ENCODE assay signal across 12 cellular contexts in genomic region chr7:94649313-94649924, GRCh38. TPM values are rescaled to one million over a fixed set of nuclear protein-coding genes. Genes with fewer than 3 reads are reported as not detected.
DNase-seq lines count a peak whose midpoint lies in the region; ATAC-seq, FAIRE-seq and TF ChIP-seq lines count a peak whose summit lies in the region.
"Had no signal": no experiment of that assay in that cellular context is flagged by ENCODE, and none has a peak within 500 bp of the region (broad histone marks: within the 10 kb centered on the region; RNA-seq: fewer than 3 reads in every experiment).

No MANE protein-coding gene starts in this region.

- 44% methylated on average over 4 of the region's 4 CpGs for WGBS in right cardiac atrium
- WGBS in GM12878 (ENCODE audit: insufficient coverage, insufficient replicate concordance, low lambda C conversion rate, missing lambda C conversion rate), result 42% methylated on average over 4 of the region's 4 CpGs

- H3K4me1 ChIP-seq in right cardiac atrium (ENCODE audit: control insufficient read depth, insufficient read depth, low read length) (no peaks in the 10 kb centered on the region), GM12878 (ENCODE audit: control insufficient read depth, insufficient read depth, low read length) (peaks cover 2% of the 10 kb centered on the region; the same call in 1 of the 2 replicates), right atrium auricular region (peaks cover 0 to 13% of the 10 kb centered on the region in 2 donors)

- RAD21 ChIA-PET in GM12878 (lab: Charles Lee; ENCODE audit: unreplicated experiment), result interaction anchor here (0.7 to 2.0 kb wide), 5 partner anchors 10 to 200 kb away, joined by 4 to 6 read pairs (median 6); no protein-coding TSS in a partner anchor

- CTCF ChIA-PET in GM12878 (lab: Yijun Ruan, JAX), result interaction anchor here (1.6 kb wide), 1 partner anchor 827 kb away, joined by 4 read pairs; no protein-coding TSS in a partner anchor

- intact Hi-C loops in right cardiac atrium (cut with DNase I), result no loop called here
- intact Hi-C loops in left ventricle myocardium superior (cut with micrococcal nuclease), result no loop called here
- intact Hi-C loops in GM12878 (cut with micrococcal nuclease; ENCODE audit: unreplicated experiment), result no loop called here

- TF ChIP-seq CTCF in GM12878 (IDR thresholded peaks at IDR 0.05 in 2 of 3, conservative IDR thresholded peaks at IDR 0.05 in 1 of 3; ENCODE audit: control insufficient read depth in 2 of 3, extremely low read depth in 1 of 3, insufficient read depth in 1 of 3, low read depth in 3 of 3, low read length in 3 of 3) (no peak), right atrium auricular region (IDR thresholded peaks at IDR 0.05) (no peak)

- no peak overlapping the region for H2AFZ ChIP-seq in GM12878 (ENCODE audit: control insufficient read depth, low read depth, low read length)

- no TSS peak for BruUV-seq in GM12878 (replicated peaks; lab: Mats Ljungman, UMichigan)

- H3K4me2 ChIP-seq in GM12878 (ENCODE audit: control insufficient read depth, insufficient read depth), result peak overlapping the region; percentile 71

- FAIRE-seq in GM12878 (lab: Jason Lieb, UNC), result peak; percentile 79
- FAIRE-seq: HTR-8/SVneo had no signal

- in situ Hi-C loops in GM12878 (cut with MboI), result no loop called here

- H4K20me1 ChIP-seq in GM12878 (ENCODE audit: control insufficient read depth, insufficient read depth), result no peaks in the 10 kb centered on the region

- ATAC-seq in right cardiac atrium, result no peak
- no peak for ATAC-seq in left ventricle myocardium superior
- ATAC-seq in HG02981 (IDR thresholded peaks at IDR 0.05; ENCODE audit: unreplicated experiment), result peak; percentile 61
- ATAC-seq in GM12878, result peak; percentile 85
- ATAC-seq in HG02840 (IDR thresholded peaks at IDR 0.05; ENCODE audit: low FRiP score, unreplicated experiment), result no peak
- ATAC-seq: effector memory CD8-positive, alpha-beta T cell had no signal

- H3K9ac ChIP-seq in GM12878 (ENCODE audit: control insufficient read depth, insufficient read depth, low read length), result no peak overlapping the region

- H3K9me3 ChIP-seq in right cardiac atrium (ENCODE audit: control insufficient read depth, low read length) (no peaks in the 10 kb centered on the region), GM12878 (replicated peaks; ENCODE audit: control insufficient read depth, insufficient read depth, low read length) (no peaks in the 10 kb centered on the region), right atrium auricular region (no peaks in the 10 kb centered on the region)

- TF ChIP-seq POLR2A in GM12878 (IDR thresholded peaks at IDR 0.05; ENCODE audit: low read depth, low read length), result no peak

- SMC1A ChIA-PET in GM12878 (lab: Charles Lee; ENCODE audit: uncharacterized antibody, unreplicated experiment), result interaction anchor here (0.6 to 3.1 kb wide), 10 partner anchors 10 to 200 kb away, joined by 3 to 18 read pairs (median 4); no protein-coding TSS in a partner anchor

- no peak for TF ChIP-seq RAD21 in GM12878 (IDR thresholded peaks at IDR 0.05; ENCODE audit: insufficient read depth, low read depth, low read length)

- H3K4me3 ChIP-seq in right cardiac atrium (ENCODE audit: low read length) (peak overlapping the region; percentile 35), GM12878 (peak overlapping the region; percentile 18; the same call in 1 of the 2 replicates), right atrium auricular region (no peak overlapping the region)

- H3K27me3 ChIP-seq in right cardiac atrium (ENCODE audit: control insufficient read depth, insufficient read depth) (no peaks in the 10 kb centered on the region), GM12878 (replicated peaks in 1 of 2; ENCODE audit: control insufficient read depth in 2 of 2, insufficient read depth in 2 of 2, low read length in 1 of 2) (no peaks in the 10 kb centered on the region), right atrium auricular region (no peaks in the 10 kb centered on the region)

- H3K36me3 ChIP-seq in GM12878 (ENCODE audit: control insufficient read depth in 2 of 2, insufficient read depth in 2 of 2, low read length in 1 of 2) (no peaks in the 10 kb centered on the region), right atrium auricular region (no peaks in the 10 kb centered on the region)

- DNase-seq in right cardiac atrium (no peak), left ventricle myocardium superior (no peak), GM12878 (ENCODE audit: low read depth, low spot score) (no peak), GM19238 (ENCODE audit: insufficient read length, low spot score) (no peak), right atrium auricular region (ENCODE audit: low spot score) (no peak), T-helper 1 cell (no peak)
- DNase-seq: effector memory CD8-positive, alpha-beta T cell; NCI-H2227 treated with DMSO at 0.1 percent for 48 hours; T1000 had no signal

- H3K79me2 ChIP-seq in GM12878 (ENCODE audit: control insufficient read depth, insufficient read depth, low read length), result peaks cover 23% of the 10 kb centered on the region

- H3K27ac ChIP-seq in right cardiac atrium (ENCODE audit: low read length) (no peak overlapping the region), GM12878 (ENCODE audit: control insufficient read depth, insufficient read depth) (no peak overlapping the region), right atrium auricular region (no peak overlapping the region)

- POLR2A ChIA-PET in GM12878 (lab: Charles Lee), result interaction anchor here (0.9 to 1.1 kb wide), 2 partner anchors 16 to 29 kb away, joined by 4 read pairs; no protein-coding TSS in a partner anchor

- no peak for TF ChIP-seq EP300 in GM12878 (IDR thresholded peaks at IDR 0.05; ENCODE audit: borderline replicate concordance in 1 of 2, control insufficient read depth in 1 of 2, low read depth in 2 of 2, low read length in 2 of 2)

TF ChIP-seq in GM12878, 131 proteins besides CTCF, POLR2A, EP300 and RAD21 (continues in another document):
- no peak for TF ChIP-seq ZBTB33 (IDR thresholded peaks at IDR 0.05)
- TF ChIP-seq IRF4 (IDR thresholded peaks at IDR 0.05; ENCODE audit: low read depth, low read length), result peak; percentile 72; the same call in 1 of the 2 replicates
- TF ChIP-seq IKZF1 (conservative IDR thresholded peaks at IDR 0.05), result peak; percentile 48; the same call in 1 of the 2 replicates
- TF ChIP-seq RBBP5 (conservative IDR thresholded peaks at IDR 0.05), result no peak
- no peak for TF ChIP-seq MLLT1 (IDR thresholded peaks at IDR 0.05)
- no peak for TF ChIP-seq TCF12 (IDR thresholded peaks at IDR 0.05; ENCODE audit: low read depth, low read length)
- peak; percentile 97 for TF ChIP-seq ZNF24 (IDR thresholded peaks at IDR 0.05)
- peak in 1 of 2 experiments; percentile 58; a peak in 1 of 4 replicates for TF ChIP-seq ETV6 (conservative IDR thresholded peaks at IDR 0.05 in 1 of 2, IDR thresholded peaks at IDR 0.05 in 1 of 2; ENCODE audit: borderline replicate concordance in 1 of 2, low read depth in 1 of 2)

RNA-seq across cellular contexts. Expression of gene SGCE, which starts 6.5 kb away (rescaled TPM):
- total RNA-seq in right cardiac atrium (10 to 100 TPM; 40.2 to 44.6 (median 43.0) TPM), left ventricle myocardium superior (17.4 TPM), GM12878 (2014; rRNA removed) (51.5 and 55.0 TPM in 2 replicates), GM12878 (2014; rRNA removed; fragmentation: Illumina TruSeq; extraction: Trizol) (53.3 and 55.9 TPM in 2 replicates), GM12878 (2021) (38.6 and 44.1 TPM in 2 replicates), right atrium auricular region (10 to 100 TPM; 41.0 to 75.9 TPM)
- polyA plus RNA-seq in right cardiac atrium (41.1 TPM), GM12878 (2011; rRNA removed) (42.5 and 45.1 TPM in 2 replicates), GM12878 (2014; fragmentation: Illumina TruSeq; extraction: Trizol) (59.6 and 71.2 TPM in 2 replicates), GM12878 (2014; fragmentation: Nextera tagmentation; extraction: Ambion mirVana) (10 to 100 TPM; 30.5 to 46.3 TPM), GM12878 (2014; rRNA removed) (36.6 and 47.0 TPM in 2 replicates), GM12878 (2016; fragmentation: Nextera tagmentation; extraction: Ambion mirVana) (10 to 100 TPM; 78.5 to 80.1 TPM)
- total RNA-seq in GM12878 (2013; cell fraction: nucleolus; rRNA removed), result 114 and 121 TPM in 2 replicates
- polyA plus RNA-seq in GM12878 (2011; ENCODE audit: low read depth), result 22.5 TPM
- polyA plus RNA-seq in GM12878 (2011; cell fraction: cytosol; rRNA removed), result 16.5 and 17.1 TPM in 2 replicates
- polyA plus RNA-seq in GM12878 (2011; cell fraction: nucleus; rRNA removed), result 30.0 and 35.1 TPM in 2 replicates
- polyA plus RNA-seq in GM12878 (2012), result 25.6 and 32.4 TPM in 2 replicates
- polyA minus RNA-seq in GM12878 (2011; rRNA and poly(A)+ RNA removed), result 30.1 and 33.0 TPM in 2 replicates
- polyA minus RNA-seq in GM12878 (2011; cell fraction: cytosol; rRNA and poly(A)+ RNA removed), result 8.0 and 9.6 TPM in 2 replicates
- 53.1 and 79.7 TPM in 2 replicates for polyA minus RNA-seq in GM12878 (2011; cell fraction: nucleus; rRNA and poly(A)+ RNA removed)

Comparison
In these comparisons a context has a peak if more than half of its experiments do, and no peak if none do; other contexts are left out.
1. H3K4me3 ChIP-seq: peak in right cardiac atrium (single experiment) and GM12878 (single experiment); none in right atrium auricular region (0 of 2).
2. ATAC-seq: peak in HG02981 (single experiment) and GM12878 (single experiment); none in right cardiac atrium (0 of 2), left ventricle myocardium superior (single experiment) and HG02840 (single experiment).